In the genomic region with DNA sequence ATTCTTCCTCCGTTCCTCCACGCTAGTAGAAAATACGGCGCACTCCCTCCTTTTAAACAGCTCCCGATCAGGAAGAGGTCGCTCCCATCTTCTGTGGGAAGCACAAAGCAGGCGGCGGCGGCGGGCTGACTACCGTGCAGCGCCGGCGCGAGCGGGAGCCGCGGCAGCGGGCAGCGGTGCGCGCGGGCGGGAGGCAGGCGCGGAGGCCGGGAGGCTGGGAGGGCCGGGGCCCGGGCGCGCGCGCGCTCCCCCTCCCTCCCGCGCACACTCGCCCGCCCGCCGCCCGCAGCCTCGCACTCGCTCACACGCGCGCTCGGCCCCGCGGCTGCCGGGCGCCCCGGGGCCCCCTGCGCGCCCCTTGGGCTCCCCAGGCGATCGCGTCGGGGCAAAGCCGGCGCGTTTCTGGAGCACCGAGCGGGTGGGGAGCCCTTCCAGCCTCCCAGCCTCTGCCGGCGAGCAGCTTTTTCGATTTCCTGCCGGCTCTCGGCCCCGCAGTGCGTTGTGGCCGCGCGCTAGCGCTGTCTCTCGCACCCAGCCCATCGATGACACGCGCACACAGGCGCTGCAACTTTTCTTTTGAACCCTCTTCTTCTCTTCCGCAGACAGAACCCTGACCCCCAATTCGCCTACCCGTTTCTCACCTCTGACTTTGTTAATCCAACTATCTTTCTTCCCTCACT, we compare ENCODE assay signal across 8 cellular contexts.
A peak's percentile ranks its signal among the peaks of the same experiment; 100 is the strongest.
DNase-seq lines count a peak whose midpoint lies in the region; ATAC-seq and TF ChIP-seq lines count a peak whose summit lies in the region.

SLC8A1 (minus strand) TSS at position 165 of the 680 bp plus-strand sequence.

- H3K27ac Mint-ChIP-seq in stimulated activated effector memory CD8-positive, alpha-beta T cell treated with anti-CD3 and anti-CD28 coated beads, Interleukin-12 subunit alpha, Interleukin-12 subunit beta, amount 100 ng/mL, for 72 hours, result no peak within 1 kb of the TSS

- peak within 1 kb of the TSS; percentile 72 for H3K27ac ChIP-seq in caudate nucleus (ENCODE audit: low read depth, low read length)

- H3K9me3 Mint-ChIP-seq in stimulated activated effector memory CD8-positive, alpha-beta T cell treated with anti-CD3 and anti-CD28 coated beads, Interleukin-12 subunit alpha, Interleukin-12 subunit beta, amount 100 ng/mL, for 72 hours, result peaks cover 6% of the 10 kb centered on the region

- peak within 1 kb of the TSS; percentile 23 for H3K4me3 Mint-ChIP-seq in stimulated activated effector memory CD8-positive, alpha-beta T cell treated with anti-CD3 and anti-CD28 coated beads, Interleukin-12 subunit alpha, Interleukin-12 subunit beta, amount 100 ng/mL, for 72 hours

- TF ChIP-seq CTCF in AG10803 (conservative IDR thresholded peaks at IDR 0.05; ENCODE audit: low read length), result no peak

- peaks cover 7% of the 10 kb centered on the region for H3K4me1 Mint-ChIP-seq in stimulated activated effector memory CD8-positive, alpha-beta T cell treated with anti-CD3 and anti-CD28 coated beads, Interleukin-12 subunit alpha, Interleukin-12 subunit beta, amount 100 ng/mL, for 72 hours

- ATAC-seq in GM18867 (IDR thresholded peaks at IDR 0.05; ENCODE audit: unreplicated experiment), result peak; percentile 48
- peak; percentile 34 for ATAC-seq in stimulated activated effector memory CD8-positive, alpha-beta T cell treated with anti-CD3 and anti-CD28 coated beads, Interleukin-12 subunit alpha, Interleukin-12 subunit beta, amount 100 ng/mL, for 72 hours
- no peak for ATAC-seq in GM19324 (IDR thresholded peaks at IDR 0.05; ENCODE audit: low FRiP score, unreplicated experiment)

- peak within 1 kb of the TSS; percentile 86 for H3K4me3 ChIP-seq in AG10803 (ENCODE audit: low read length)

- H3K36me3 Mint-ChIP-seq in stimulated activated effector memory CD8-positive, alpha-beta T cell treated with anti-CD3 and anti-CD28 coated beads, Interleukin-12 subunit alpha, Interleukin-12 subunit beta, amount 100 ng/mL, for 72 hours, result no peaks in the 10 kb centered on the region

- DNase-seq in AG10803 (ENCODE audit: low read depth) (peak; percentile 48), NCI-H69 (lab: John Stamatoyannopoulos, UW) (peak; percentile 82), caudate nucleus (lab: John Stamatoyannopoulos, UW) (peak in 24 of 61 donors; percentile 13 to 65 (median 43)), left kidney (ENCODE audit: low read depth, low spot score) (peak; percentile 79), Kasumi-1 (lab: John Stamatoyannopoulos, UW) (no peak)
- DNase-seq in stimulated activated effector memory CD8-positive, alpha-beta T cell treated with anti-CD3 and anti-CD28 coated beads, Interleukin-12 subunit alpha, Interleukin-12 subunit beta, amount 100 ng/mL, for 72 hours (ENCODE audit: low spot score in 2 of 2), result no peak

Comparison
In these comparisons a context has a peak if more than half of its experiments do, and no peak if none do; other contexts are left out.
1. DNase-seq: peak in AG10803 (single experiment), NCI-H69 (single experiment) and left kidney (single experiment); none in stimulated activated effector memory CD8-positive, alpha-beta T cell treated with anti-CD3 and anti-CD28 coated beads, Interleukin-12 subunit alpha, Interleukin-12 subunit beta, amount 100 ng/mL, for 72 hours (0 of 2) and Kasumi-1 (0 of 2).